ENCODE assay signal across 1 cellular context in genomic region chr14:50038398-50039119, GRCh38.
TF ChIP-seq lines count a peak whose summit lies in the region.

No MANE protein-coding gene starts in this region.

TF ChIP-seq in K562, 482 proteins besides CTCF, POLR2A, EP300 and RAD21 (continued from another document):
- TF ChIP-seq, protein P1, sequence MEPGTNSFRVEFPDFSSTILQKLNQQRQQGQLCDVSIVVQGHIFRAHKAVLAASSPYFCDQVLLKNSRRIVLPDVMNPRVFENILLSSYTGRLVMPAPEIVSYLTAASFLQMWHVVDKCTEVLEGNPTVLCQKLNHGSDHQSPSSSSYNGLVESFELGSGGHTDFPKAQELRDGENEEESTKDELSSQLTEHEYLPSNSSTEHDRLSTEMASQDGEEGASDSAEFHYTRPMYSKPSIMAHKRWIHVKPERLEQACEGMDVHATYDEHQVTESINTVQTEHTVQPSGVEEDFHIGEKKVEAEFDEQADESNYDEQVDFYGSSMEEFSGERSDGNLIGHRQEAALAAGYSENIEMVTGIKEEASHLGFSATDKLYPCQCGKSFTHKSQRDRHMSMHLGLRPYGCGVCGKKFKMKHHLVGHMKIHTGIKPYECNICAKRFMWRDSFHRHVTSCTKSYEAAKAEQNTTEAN (CRISPR knock-in tag; IDR thresholded peaks at IDR 0.05): no peak
